In the genomic region with DNA sequence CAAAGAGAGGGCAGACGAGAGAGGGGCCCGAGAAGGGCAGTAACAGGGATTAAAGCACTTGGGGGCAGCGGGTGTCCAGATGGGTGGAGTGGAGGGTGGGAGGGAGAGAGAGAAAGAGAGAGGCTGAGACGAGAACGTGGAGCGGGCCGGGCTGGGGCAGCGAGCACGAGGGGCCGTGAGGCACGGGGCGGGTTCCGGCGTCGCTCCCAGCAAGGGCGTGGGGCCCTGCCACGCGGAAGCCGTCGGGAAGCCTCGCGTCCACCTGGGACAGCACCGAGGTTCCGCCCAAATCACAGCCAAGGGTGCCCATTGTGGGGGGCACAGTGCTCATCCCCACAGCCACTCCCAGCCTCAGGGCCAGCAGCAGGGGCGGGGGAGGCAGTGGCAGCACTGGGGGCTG, we compare ENCODE assay signal across 15 cellular contexts.
DNase-seq lines count a peak whose midpoint lies in the region; ATAC-seq lines count a peak whose summit lies in the region.
"Had no signal": no experiment of that assay in that cellular context is flagged by ENCODE, and none has a peak within 500 bp of the region (broad histone marks: within the 10 kb centered on the region; RNA-seq: fewer than 3 reads in every experiment).

No MANE protein-coding gene starts in this region.

- no peak overlapping the region for H3K27ac Mint-ChIP-seq in stimulated activated naive CD8-positive, alpha-beta T cell treated with anti-CD3 and anti-CD28 coated beads, Interleukin-15, amount 100 ng/mL, for 72 hours
- no peak overlapping the region for H3K27ac Mint-ChIP-seq in stimulated activated memory B cell treated with anti-CD40 and anti-IgM and Interleukin-4, amounts not matched to agents 10 μg/mL and 1 μg/mL and 100 μg/mL, for 72 hours
- H3K27ac Mint-ChIP-seq: CD4-positive, CD25-positive, alpha-beta regulatory T cell; CD8-positive, alpha-beta T cell had no signal

- no peaks in the 10 kb centered on the region for H3K36me3 Mint-ChIP-seq in stimulated activated memory B cell treated with anti-CD40 and anti-IgM and Interleukin-4, amounts not matched to agents 10 μg/mL and 1 μg/mL and 100 μg/mL, for 72 hours
- H3K36me3 Mint-ChIP-seq: CD4-positive, CD25-positive, alpha-beta regulatory T cell; CD8-positive, alpha-beta T cell had no signal

- H3K4me1 Mint-ChIP-seq in stimulated activated naive CD8-positive, alpha-beta T cell treated with anti-CD3 and anti-CD28 coated beads, Interleukin-15, amount 100 ng/mL, for 72 hours = no peaks in the 10 kb centered on the region
- H3K4me1 Mint-ChIP-seq in stimulated activated memory B cell treated with anti-CD40 and anti-IgM and Interleukin-4, amounts not matched to agents 10 μg/mL and 1 μg/mL and 100 μg/mL, for 72 hours = no peaks in the 10 kb centered on the region
- H3K4me1 Mint-ChIP-seq: B cell; CD4-positive, CD25-positive, alpha-beta regulatory T cell had no signal

- peak; percentile 60 to 71 for DNase-seq in NCI-H524 (lab: John Stamatoyannopoulos, UW)
- no peak for DNase-seq in NCI-H524 treated with DMSO at 0.1 percent for 48 hours (lab: John Stamatoyannopoulos, UW)
- no peak for DNase-seq in stimulated activated naive CD8-positive, alpha-beta T cell treated with anti-CD3 and anti-CD28 coated beads, Interleukin-15, amount 100 ng/mL, for 72 hours
- no peak for DNase-seq in stimulated activated naive CD8-positive, alpha-beta T cell treated with anti-CD3 and anti-CD28 coated beads, Interleukin-15, Interleukin-2, amounts not matched to agents 100 U/mL and 50 U/mL, for 24 hours
- DNase-seq in Kasumi-1 (lab: John Stamatoyannopoulos, UW) = no peak
- DNase-seq: Caco-2; CD4-positive, CD25-positive, alpha-beta regulatory T cell; CD8-positive, alpha-beta T cell; DMS153; DND-41; GM23248; H7; HCEC 1CT had no signal

- no peaks in the 10 kb centered on the region for H3K9me3 Mint-ChIP-seq in stimulated activated naive CD8-positive, alpha-beta T cell treated with anti-CD3 and anti-CD28 coated beads, Interleukin-15, amount 100 ng/mL, for 72 hours
- H3K9me3 Mint-ChIP-seq in stimulated activated memory B cell treated with anti-CD40 and anti-IgM and Interleukin-4, amounts not matched to agents 10 μg/mL and 1 μg/mL and 100 μg/mL, for 72 hours = no peaks in the 10 kb centered on the region
- H3K9me3 Mint-ChIP-seq: CD8-positive, alpha-beta T cell had no signal

- H3K27me3 Mint-ChIP-seq in stimulated activated naive CD8-positive, alpha-beta T cell treated with anti-CD3 and anti-CD28 coated beads, Interleukin-15, amount 100 ng/mL, for 72 hours = peaks cover 19% of the 10 kb centered on the region
- H3K27me3 Mint-ChIP-seq in stimulated activated memory B cell treated with anti-CD40 and anti-IgM and Interleukin-4, amounts not matched to agents 10 μg/mL and 1 μg/mL and 100 μg/mL, for 72 hours = peaks cover 65% of the 10 kb centered on the region
- H3K27me3 Mint-ChIP-seq: B cell had no signal

- no peak overlapping the region for H3K4me3 Mint-ChIP-seq in stimulated activated naive CD8-positive, alpha-beta T cell treated with anti-CD3 and anti-CD28 coated beads, Interleukin-15, amount 100 ng/mL, for 72 hours
- no peak overlapping the region for H3K4me3 Mint-ChIP-seq in stimulated activated memory B cell treated with anti-CD40 and anti-IgM and Interleukin-4, amounts not matched to agents 10 μg/mL and 1 μg/mL and 100 μg/mL, for 72 hours
- H3K4me3 Mint-ChIP-seq: B cell; CD4-positive, CD25-positive, alpha-beta regulatory T cell; CD8-positive, alpha-beta T cell had no signal

- peak; percentile 11 for ATAC-seq in stimulated activated naive CD8-positive, alpha-beta T cell treated with anti-CD3 and anti-CD28 coated beads, Interleukin-15, amount 100 ng/mL, for 72 hours
- no peak for ATAC-seq in stimulated activated naive CD8-positive, alpha-beta T cell treated with anti-CD3 and anti-CD28 coated beads, Interleukin-15, Interleukin-2, amounts not matched to agents 100 U/mL and 50 U/mL, for 24 hours
- ATAC-seq in stimulated activated memory B cell treated with anti-CD40 and anti-IgM and Interleukin-4, amounts not matched to agents 10 μg/mL and 1 μg/mL and 100 μg/mL, for 72 hours = peak; percentile 2
- ATAC-seq: CD8-positive, alpha-beta T cell had no signal

Comparison
In these comparisons a context has a peak if more than half of its experiments do, and no peak if none do; other contexts are left out.
1. DNase-seq: peak in NCI-H524 (2 of 2); none in NCI-H524 treated with DMSO at 0.1 percent for 48 hours (single experiment), stimulated activated naive CD8-positive, alpha-beta T cell treated with anti-CD3 and anti-CD28 coated beads, Interleukin-15, amount 100 ng/mL, for 72 hours (0 of 2), stimulated activated naive CD8-positive, alpha-beta T cell treated with anti-CD3 and anti-CD28 coated beads, Interleukin-15, Interleukin-2, amounts not matched to agents 100 U/mL and 50 U/mL, for 24 hours (single experiment) and Kasumi-1 (0 of 2).